Comparison of ENCODE assay signal across 29 cellular contexts in genomic region chr17:82639628-82640027, GRCh38. TPM values are rescaled to one million over a fixed set of nuclear protein-coding genes. Genes with fewer than 3 reads are reported as not detected.
DNase-seq lines count a peak whose midpoint lies in the region; ATAC-seq, FAIRE-seq and TF ChIP-seq lines count a peak whose summit lies in the region.
"Had no signal": no experiment of that assay in that cellular context is flagged by ENCODE, and none has a peak within 500 bp of the region (broad histone marks: within the 10 kb centered on the region; RNA-seq: fewer than 3 reads in every experiment).

No MANE protein-coding gene starts in this region.

- no peaks in the 10 kb centered on the region for H3K27me3 ChIP-seq in H9 (ENCODE audit: insufficient read depth, low read length)
- H3K27me3 ChIP-seq in psoas muscle (ENCODE audit: insufficient read depth in 3 of 3, low read length in 2 of 3) = no peaks in the 10 kb centered on the region
- H3K27me3 ChIP-seq in ascending aorta = no peaks in the 10 kb centered on the region
- H3K27me3 ChIP-seq: adrenal gland, esophagus squamous epithelium, gastrocnemius medialis, SJCRH30, testis had no signal

- no peak overlapping the region for H3K23ac ChIP-seq in H9 (ENCODE audit: insufficient read length, low read depth, low read length)

- H3K18ac ChIP-seq in H9 (ENCODE audit: insufficient read length, low read depth, low read length) = no peak overlapping the region

- H3K27ac Mint-ChIP-seq in H9 = peak overlapping the region in 2 of 3 experiments; percentile 4 to 6; a peak in 2 of 7 replicates
- no peak overlapping the region for H3K27ac Mint-ChIP-seq in activated CD4-positive, alpha-beta memory T cell treated with anti-CD3 and anti-CD28 coated beads for 36 hours
- H3K27ac Mint-ChIP-seq in activated naive CD8-positive, alpha-beta T cell treated with anti-CD3 and anti-CD28 coated beads, Interleukin-2, amount 50 U/mL, for 24 hours = no peak overlapping the region
- H3K27ac Mint-ChIP-seq: activated T-cell treated with anti-CD3 and anti-CD28 coated beads, Interleukin-2, amount 50 U/mL, for 24 hours; effector memory CD8-positive, alpha-beta T cell; T-cell had no signal

- no peaks in the 10 kb centered on the region for H4K20me1 ChIP-seq in H9 (ENCODE audit: control insufficient read depth, insufficient read depth, insufficient read length)

- CTCF ChIA-PET in activated CD4-positive, alpha-beta memory T cell treated with anti-CD3 and anti-CD28 coated beads for 36 hours (lab: Charles Lee) = no interaction called here

- H3K9me3 ChIP-seq in H9 (ENCODE audit: control insufficient read depth, low read depth, low read length) = no peaks in the 10 kb centered on the region
- H3K9me3 ChIP-seq in kidney (ENCODE audit: control insufficient read depth in 1 of 2, low read length in 2 of 2) = no peaks in the 10 kb centered on the region
- H3K9me3 ChIP-seq in psoas muscle = no peaks in the 10 kb centered on the region
- H3K9me3 ChIP-seq in ascending aorta = no peaks in the 10 kb centered on the region
- H3K9me3 ChIP-seq: adrenal gland, gastrocnemius medialis, SJCRH30, testis had no signal

- H3K4me1 ChIP-seq in H9 (ENCODE audit: insufficient read depth, low read length) (no peaks in the 10 kb centered on the region), kidney (ENCODE audit: control insufficient read depth in 1 of 2, insufficient read depth in 1 of 2, low read depth in 1 of 2, low read length in 2 of 2) (peaks cover 0 to 2% of the 10 kb centered on the region in 2 donors), psoas muscle (peaks cover 6% of the 10 kb centered on the region), ascending aorta (no peaks in the 10 kb centered on the region)
- H3K4me1 ChIP-seq: adrenal gland, SJCRH30 had no signal

- no peaks in the 10 kb centered on the region for H3K23me2 ChIP-seq in H9 (ENCODE audit: insufficient read length, low read depth, low read length, poor library complexity, severe bottlenecking)

- DNase-seq in H9 (no peak), kidney (peak; percentile 62), psoas muscle (no peak), ascending aorta (ENCODE audit: low spot score in 2 of 2) (no peak)
- DNase-seq in activated CD4-positive, alpha-beta memory T cell treated with anti-CD3 and anti-CD28 coated beads for 36 hours = no peak
- DNase-seq in activated naive CD8-positive, alpha-beta T cell treated with anti-CD3 and anti-CD28 coated beads, Interleukin-2, amount 50 U/mL, for 24 hours = no peak
- DNase-seq: activated naive CD4-positive, alpha-beta T cell; activated T-cell treated with anti-CD3 and anti-CD28 coated beads, Interleukin-2, amount 50 U/mL, for 24 hours; adrenal gland; effector memory CD8-positive, alpha-beta T cell; esophagus squamous epithelium; gastrocnemius medialis; HCEC 1CT; hypothalamus; KBM-7; MM.1S; mucosa of descending colon; NCI-H1417 treated with DMSO at 0.1 percent for 48 hours; NCI-H2107; PC-3; SJCRH30; T-cell; testis had no signal

- no peak overlapping the region for H4K91ac ChIP-seq in H9 (ENCODE audit: insufficient read length, low read depth, low read length)

- no peak overlapping the region for H3K4me3 ChIP-seq in kidney (ENCODE audit: low read length in 2 of 2)
- no peak overlapping the region for H3K4me3 ChIP-seq in psoas muscle
- H3K4me3 ChIP-seq in ascending aorta = no peak overlapping the region
- H3K4me3 ChIP-seq: adrenal gland, esophagus squamous epithelium, gastrocnemius medialis, mucosa of descending colon, SJCRH30, testis had no signal

- H4K5ac ChIP-seq in H9 (ENCODE audit: insufficient read length, low read depth, low read length) = no peak overlapping the region

- H3K9me3 Mint-ChIP-seq in H9 = no peaks in the 10 kb centered on the region
- H3K9me3 Mint-ChIP-seq in activated CD4-positive, alpha-beta memory T cell treated with anti-CD3 and anti-CD28 coated beads for 36 hours = peaks cover 10% of the 10 kb centered on the region
- peaks cover 5% of the 10 kb centered on the region for H3K9me3 Mint-ChIP-seq in activated naive CD8-positive, alpha-beta T cell treated with anti-CD3 and anti-CD28 coated beads, Interleukin-2, amount 50 U/mL, for 24 hours
- H3K9me3 Mint-ChIP-seq: activated T-cell treated with anti-CD3 and anti-CD28 coated beads, Interleukin-2, amount 50 U/mL, for 24 hours; effector memory CD8-positive, alpha-beta T cell; T-cell had no signal

- no peak overlapping the region for H3T11ph ChIP-seq in H9 (ENCODE audit: low read length)

- H3K27me3 Mint-ChIP-seq in H9 (ENCODE audit: low read depth) = no peaks in the 10 kb centered on the region
- H3K27me3 Mint-ChIP-seq in activated CD4-positive, alpha-beta memory T cell treated with anti-CD3 and anti-CD28 coated beads for 36 hours = no peaks in the 10 kb centered on the region
- H3K27me3 Mint-ChIP-seq in activated naive CD8-positive, alpha-beta T cell treated with anti-CD3 and anti-CD28 coated beads, Interleukin-2, amount 50 U/mL, for 24 hours = no peaks in the 10 kb centered on the region
- H3K27me3 Mint-ChIP-seq: activated T-cell treated with anti-CD3 and anti-CD28 coated beads, Interleukin-2, amount 50 U/mL, for 24 hours; effector memory CD8-positive, alpha-beta T cell; T-cell had no signal

- H3K79me1 ChIP-seq in H9 (ENCODE audit: insufficient read depth, low read depth, low read length, poor library complexity, severe bottlenecking) = peaks cover 18% of the 10 kb centered on the region

- no peak overlapping the region; the same call in 1 of the 2 replicates for H3K14ac ChIP-seq in H9 (ENCODE audit: insufficient read depth, low read length)

- no peak overlapping the region for H2AK5ac ChIP-seq in H9 (ENCODE audit: insufficient read length, low read length)

- H3K36me3 ChIP-seq in kidney (ENCODE audit: control insufficient read depth in 1 of 2, insufficient read depth in 2 of 2, low read length in 2 of 2) (peaks cover 16 to 24% of the 10 kb centered on the region in 2 donors), psoas muscle (ENCODE audit: insufficient read depth in 1 of 2, low read depth in 1 of 2) (peaks cover 4 to 60% of the 10 kb centered on the region in 2 donors), ascending aorta (peaks cover 30 to 56% of the 10 kb centered on the region in 2 donors)

- no peak overlapping the region for H3K4me3 Mint-ChIP-seq in H9
- no peak overlapping the region for H3K4me3 Mint-ChIP-seq in activated CD4-positive, alpha-beta memory T cell treated with anti-CD3 and anti-CD28 coated beads for 36 hours
- H3K4me3 Mint-ChIP-seq in activated naive CD8-positive, alpha-beta T cell treated with anti-CD3 and anti-CD28 coated beads, Interleukin-2, amount 50 U/mL, for 24 hours = no peak overlapping the region
- H3K4me3 Mint-ChIP-seq: activated T-cell treated with anti-CD3 and anti-CD28 coated beads, Interleukin-2, amount 50 U/mL, for 24 hours; effector memory CD8-positive, alpha-beta T cell; T-cell had no signal

- intact Hi-C loops in kidney (cut with DNase I) (no loop called here), psoas muscle (cut with DNase I) (loop anchor here in 1 of 2 donors (5.0 kb wide), 1 partner anchor 37 kb away; no protein-coding TSS in a partner anchor), ascending aorta (cut with DNase I) (no loop called here)
- intact Hi-C loops in activated CD4-positive, alpha-beta memory T cell treated with anti-CD3 and anti-CD28 coated beads for 36 hours (cut with micrococcal nuclease) = no loop called here

- H3K56ac ChIP-seq in H9 (ENCODE audit: insufficient read length, low read depth, low read length) = no peak overlapping the region

- ATAC-seq in psoas muscle = peak in 3 of 4 donors; percentile 26 to 38 (median 32)
- ATAC-seq in HG02798 (IDR thresholded peaks at IDR 0.05; ENCODE audit: poor library complexity, unreplicated experiment) = no peak
- ATAC-seq in activated naive CD8-positive, alpha-beta T cell treated with anti-CD3 and anti-CD28 coated beads, Interleukin-2, amount 50 U/mL, for 24 hours = no peak
- ATAC-seq: activated CD4-positive, CD25-positive, alpha-beta regulatory T cell treated with anti-CD3 and anti-CD28 coated beads, Interleukin-2, amount 50 U/mL, for 24 hours; effector memory CD8-positive, alpha-beta T cell; gastrocnemius medialis; mucosa of descending colon; PC-3; T-cell had no signal

- H2AFZ ChIP-seq in H9 (ENCODE audit: low read length) = no peak overlapping the region

- TF ChIP-seq CTCF in H9 (conservative IDR thresholded peaks at IDR 0.05) (no peak), VCaP (conservative IDR thresholded peaks at IDR 0.05) (no peak), kidney (IDR thresholded peaks at IDR 0.05; ENCODE audit: borderline replicate concordance, extremely low read depth, insufficient read depth) (no peak), psoas muscle (IDR thresholded peaks at IDR 0.05) (no peak), ascending aorta (IDR thresholded peaks at IDR 0.05) (no peak)

- no peak overlapping the region for H2BK120ac ChIP-seq in H9 (ENCODE audit: low read depth, low read length, poor library complexity, severe bottlenecking)

- H3K27ac ChIP-seq in H9 (ENCODE audit: insufficient read length, low read depth, low read length) (no peak overlapping the region), VCaP (peak overlapping the region; percentile 47), kidney (ENCODE audit: low read depth in 2 of 2, low read length in 2 of 2) (no peak overlapping the region), psoas muscle (no peak overlapping the region), ascending aorta (no peak overlapping the region)
- H3K27ac ChIP-seq: adrenal gland, C4-2B, gastrocnemius medialis, SJCRH30, testis had no signal

- no peak overlapping the region for H2BK5ac ChIP-seq in H9 (ENCODE audit: insufficient read length, low read length)

- H3K4me1 Mint-ChIP-seq in H9 = peaks cover 3 to 9% of the 10 kb centered on the region in 2 experiments; a peak in 3 of 4 replicates
- peaks cover 35% of the 10 kb centered on the region for H3K4me1 Mint-ChIP-seq in activated CD4-positive, alpha-beta memory T cell treated with anti-CD3 and anti-CD28 coated beads for 36 hours (ENCODE audit: low read depth)
- H3K4me1 Mint-ChIP-seq in activated naive CD8-positive, alpha-beta T cell treated with anti-CD3 and anti-CD28 coated beads, Interleukin-2, amount 50 U/mL, for 24 hours = peaks cover 14% of the 10 kb centered on the region

- no peak for FAIRE-seq in kidney (lab: Jason Lieb, UNC)
- FAIRE-seq: colon, islet of Langerhans had no signal

- WGBS in H9 (ENCODE audit: extremely low coverage, insufficient read length, low lambda C conversion rate) = no CpG with 5 or more reads among the region's 14 CpGs
- 84 to 90% (median 86%) methylated on average over 13 to 14 of the region's 14 CpGs for WGBS in psoas muscle, 3 donors

- H3K9ac ChIP-seq in H9 (ENCODE audit: extremely low read depth, insufficient read length, low read length) (no peak overlapping the region), kidney (ENCODE audit: low read length in 2 of 2) (no peak overlapping the region)

- no peak overlapping the region for H2BK20ac ChIP-seq in H9 (ENCODE audit: low read depth, low read length, poor library complexity, severe bottlenecking)

- no peak overlapping the region for H2BK15ac ChIP-seq in H9 (ENCODE audit: low read depth, low read length)

- H3K79me2 ChIP-seq in H9 (ENCODE audit: insufficient read depth, low read length) = peaks cover 20% of the 10 kb centered on the region

- POLR2A ChIA-PET in activated CD4-positive, alpha-beta memory T cell treated with anti-CD3 and anti-CD28 coated beads for 36 hours (lab: Charles Lee) = no interaction called here

- no peak overlapping the region for H2BK12ac ChIP-seq in H9 (ENCODE audit: insufficient read length, low read depth, low read length)

- H3K36me3 Mint-ChIP-seq in H9 (ENCODE audit: insufficient read depth in 1 of 3, low read depth in 3 of 3) = peaks cover 28 to 71% (median 66%) of the 10 kb centered on the region in 3 experiments; a peak in 6 of 7 replicates
- peaks cover 39% of the 10 kb centered on the region for H3K36me3 Mint-ChIP-seq in activated CD4-positive, alpha-beta memory T cell treated with anti-CD3 and anti-CD28 coated beads for 36 hours
- peaks cover 49% of the 10 kb centered on the region for H3K36me3 Mint-ChIP-seq in activated naive CD8-positive, alpha-beta T cell treated with anti-CD3 and anti-CD28 coated beads, Interleukin-2, amount 50 U/mL, for 24 hours (ENCODE audit: low read depth)

- no peak overlapping the region for H3K4ac ChIP-seq in H9 (ENCODE audit: low read depth, low read length)

- no peak overlapping the region for H3K4me2 ChIP-seq in H9 (ENCODE audit: insufficient read depth, insufficient read length, low read length)

- no peak overlapping the region for H4K8ac ChIP-seq in H9 (replicated peaks; ENCODE audit: insufficient read length, low read depth, low read length)

RNA-seq across cellular contexts. Expression of gene WDR45B, which starts 8.6 kb away (rescaled TPM):
- total RNA-seq in H9 (2021) (105 and 110 TPM in 2 replicates), kidney (65.4 TPM), psoas muscle (10 to 100 TPM; 25.1 to 35.7 (median 30.9) TPM), ascending aorta (53.7 TPM)
- polyA plus RNA-seq in kidney (ENCODE audit: insufficient read depth, low read depth, low replicate concordance) (64.7 TPM), psoas muscle (10 to 100 TPM; 21.4 to 62.7 (median 43.5) TPM)
- total RNA-seq in activated CD4-positive, alpha-beta memory T cell treated with anti-CD3 and anti-CD28 coated beads for 36 hours = 10 to 100 TPM; 42.8 to 43.0 TPM

RNA-seq across cellular contexts. Expression of gene RAB40B, which starts 58.9 kb away (rescaled TPM):
- total RNA-seq in H9 (2021) = 3.5 and 5.1 TPM in 2 replicates
- 21.7 TPM for total RNA-seq in kidney
- polyA plus RNA-seq in kidney (ENCODE audit: insufficient read depth, low read depth, low replicate concordance) = 36.1 TPM
- total RNA-seq in psoas muscle = 10 to 100 TPM; 12.6 to 42.9 (median 30.4) TPM
- polyA plus RNA-seq in psoas muscle = 10 to 100 TPM in 2 of 3 donors, 1 to 10 TPM in 1; 3.9 to 19.4 (median 12.6) TPM
- total RNA-seq in activated CD4-positive, alpha-beta memory T cell treated with anti-CD3 and anti-CD28 coated beads for 36 hours = 1 to 10 TPM; 1.4 to 1.9 TPM
- 9.4 TPM for total RNA-seq in ascending aorta

Comparison
In these comparisons a context has a peak if more than half of its experiments do, and no peak if none do; other contexts are left out.
1. H3K27ac Mint-ChIP-seq: peak in H9 (2 of 3); none in activated CD4-positive, alpha-beta memory T cell treated with anti-CD3 and anti-CD28 coated beads for 36 hours (single experiment) and activated naive CD8-positive, alpha-beta T cell treated with anti-CD3 and anti-CD28 coated beads, Interleukin-2, amount 50 U/mL, for 24 hours (single experiment).
2. ATAC-seq: peak in psoas muscle (3 of 4); none in HG02798 (single experiment) and activated naive CD8-positive, alpha-beta T cell treated with anti-CD3 and anti-CD28 coated beads, Interleukin-2, amount 50 U/mL, for 24 hours (single experiment).